Comparison of ENCODE assay signal across 27 cellular contexts in the genomic region with DNA sequence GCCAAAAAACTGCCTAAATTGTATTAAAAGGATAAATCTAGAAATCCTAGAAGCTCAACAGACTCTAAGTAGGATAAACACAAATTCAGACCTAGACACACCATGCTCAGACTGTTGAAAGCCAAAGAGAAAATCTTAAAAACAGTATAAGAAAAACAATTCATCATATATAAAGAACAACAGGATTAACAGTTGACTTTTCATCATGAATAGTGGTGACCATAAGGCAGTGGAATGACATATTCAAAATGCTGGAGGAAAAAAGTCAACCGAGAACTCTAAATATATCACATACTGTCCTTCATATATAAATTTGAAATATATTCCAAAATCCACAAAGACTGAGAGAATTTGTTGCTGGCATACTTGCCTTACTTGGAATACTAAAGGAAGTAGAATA.
"Had no signal": no experiment of that assay in that cellular context is flagged by ENCODE, and none has a peak within 500 bp of the region (broad histone marks: within the 10 kb centered on the region; RNA-seq: fewer than 3 reads in every experiment).

No MANE protein-coding gene starts in this region.

- FAIRE-seq: endometrium, keratinocyte had no signal

- H3K9me3 ChIP-seq: gastrocnemius medialis had no signal

- H3K4me3 Mint-ChIP-seq: dendritic cell treated with granulocyte-macrophage colony-stimulating factor and Interleukin-4, amounts not matched to agents 40 ng/mL and 50 ng/mL, for 4 days; effector memory CD8-positive, alpha-beta T cell; endodermal cell; mesothelial cell of epicardium; naive B cell; naive thymus-derived CD8-positive, alpha-beta T cell had no signal

- H3K27ac Mint-ChIP-seq: dendritic cell treated with granulocyte-macrophage colony-stimulating factor and Interleukin-4, amounts not matched to agents 40 ng/mL and 50 ng/mL, for 4 days; effector memory CD8-positive, alpha-beta T cell; endodermal cell; mesothelial cell of epicardium; naive B cell; naive thymus-derived CD8-positive, alpha-beta T cell had no signal

- H3K36me3 ChIP-seq: gastrocnemius medialis had no signal

- ATAC-seq: effector memory CD8-positive, alpha-beta T cell; esophagus mucosa; gastrocnemius medialis; heart right ventricle; left cardiac atrium; left lung; left ventricle myocardium superior; lower lobe of right lung; mucosa of descending colon; naive thymus-derived CD8-positive, alpha-beta T cell had no signal

- DNase-seq: cortex of kidney; effector CD8-positive, alpha-beta T cell; effector memory CD8-positive, alpha-beta T cell; endodermal cell; erythroblast; esophagus squamous epithelium; foreskin fibroblast; foreskin melanocyte; gastrocnemius medialis; glutamatergic neuron; head of caudate nucleus; heart right ventricle; hippocampal formation; left cardiac atrium; left lung; left ventricle myocardium superior; lower lobe of right lung; mesenchymal stem cell; mucosa of descending colon; naive B cell; naive thymus-derived CD8-positive, alpha-beta T cell had no signal

- H3K9me3 Mint-ChIP-seq: effector memory CD8-positive, alpha-beta T cell had no signal

- H3K27ac ChIP-seq: epithelial cell of prostate, esophagus squamous epithelium, gastrocnemius medialis, heart right ventricle, left lung, lower lobe of right lung had no signal

- H3K4me1 Mint-ChIP-seq: mesothelial cell of epicardium; naive B cell; naive thymus-derived CD8-positive, alpha-beta T cell had no signal

- H3K4me3 ChIP-seq: esophagus squamous epithelium, gastrocnemius medialis, heart right ventricle, left lung, lower lobe of right lung, mucosa of descending colon had no signal

- H3K27me3 Mint-ChIP-seq: dendritic cell treated with granulocyte-macrophage colony-stimulating factor and Interleukin-4, amounts not matched to agents 40 ng/mL and 50 ng/mL, for 4 days; effector memory CD8-positive, alpha-beta T cell; naive B cell; naive thymus-derived CD8-positive, alpha-beta T cell had no signal

- H3K27me3 ChIP-seq: esophagus squamous epithelium, gastrocnemius medialis, heart right ventricle, left lung had no signal

- H3K4me1 ChIP-seq: esophagus squamous epithelium, gastrocnemius medialis, heart right ventricle, left lung, lower lobe of right lung had no signal
